Comparison of ENCODE assay signal across 14 cellular contexts in the genomic region with DNA sequence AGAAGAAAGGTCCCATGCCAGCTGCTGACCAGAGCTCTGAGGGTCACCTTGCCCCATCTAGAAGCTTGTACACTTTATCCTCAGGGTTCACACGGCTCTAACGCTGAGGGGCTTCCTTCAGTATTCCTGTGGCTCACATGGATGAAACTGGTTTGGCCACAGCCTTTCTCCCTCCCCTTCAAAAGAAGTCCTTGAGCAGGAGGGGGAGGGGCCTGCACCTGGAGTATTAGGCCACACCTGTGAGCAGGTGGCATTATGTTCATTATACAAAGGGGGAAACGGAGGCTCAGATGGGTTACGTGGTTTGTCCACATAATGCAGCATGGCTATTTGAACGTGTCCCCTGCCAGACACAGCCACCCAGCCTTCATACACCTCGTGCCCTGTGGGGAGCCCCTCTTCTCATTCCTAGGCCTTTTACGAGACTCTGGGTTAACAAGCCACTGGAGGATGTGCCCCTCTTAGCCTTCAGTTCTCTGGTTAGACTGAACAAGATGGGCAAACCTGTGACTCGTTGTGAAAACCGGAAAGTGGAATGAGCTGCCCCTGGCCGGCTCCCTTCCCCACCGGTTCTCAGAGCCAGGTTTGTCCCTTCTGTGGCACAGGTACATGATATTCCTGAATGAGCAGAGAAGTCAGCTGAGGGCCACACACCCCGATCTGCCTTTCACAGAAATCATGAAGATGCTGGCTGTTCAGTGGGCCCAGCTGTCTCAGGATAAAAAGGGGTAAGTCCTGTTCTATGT. TPM values are rescaled to one million over a fixed set of nuclear protein-coding genes. Genes with fewer than 3 reads are reported as not detected.
"Had no signal": no experiment of that assay in that cellular context is flagged by ENCODE, and none has a peak within 500 bp of the region (broad histone marks: within the 10 kb centered on the region; RNA-seq: fewer than 3 reads in every experiment).

No MANE protein-coding gene starts in this region.

- H3K36me3 Mint-ChIP-seq: activated naive CD4-positive, alpha-beta T cell treated with anti-CD3 and anti-CD28 coated beads, Interleukin-2, amount 10 ng/mL, durations not matched to agents 7 days and 5 days had no signal

- ATAC-seq: gastroesophageal sphincter had no signal

- H3K27ac Mint-ChIP-seq: activated CD4-positive, alpha-beta T cell treated with anti-CD3 and anti-CD28 coated beads, Interleukin-2, amount 10 ng/mL, durations not matched to agents 7 days and 5 days; activated naive CD4-positive, alpha-beta T cell treated with anti-CD3 and anti-CD28 coated beads, Interleukin-2, amount 10 ng/mL, durations not matched to agents 7 days and 5 days; activated T-helper 2 cell treated with anti-CD3 and anti-CD28 coated beads, Interferon-gamma antibody, Interleukin-2, Interleukin-4, amounts not matched to agents 10 μg/mL and 5 μg/mL and 100 μg/mL, durations not matched to agents 14 hours and 24 hours and 36 hours; stimulated activated naive CD8-positive, alpha-beta T cell treated with anti-CD3 and anti-CD28 coated beads, Interleukin-15, Interleukin-2, amounts not matched to agents 100 ng/mL and 50 ng/mL, for 24 hours had no signal

- H3K4me3 Mint-ChIP-seq: activated CD4-positive, alpha-beta T cell treated with anti-CD3 and anti-CD28 coated beads, Interleukin-2, amount 10 ng/mL, durations not matched to agents 7 days and 5 days; activated naive CD4-positive, alpha-beta T cell treated with anti-CD3 and anti-CD28 coated beads, Interleukin-2, amount 10 ng/mL, durations not matched to agents 7 days and 5 days; stimulated activated naive CD8-positive, alpha-beta T cell treated with anti-CD3 and anti-CD28 coated beads, Interleukin-15, Interleukin-2, amounts not matched to agents 100 ng/mL and 50 ng/mL, for 24 hours had no signal

- H3K9me3 Mint-ChIP-seq: activated CD4-positive, alpha-beta T cell treated with anti-CD3 and anti-CD28 coated beads, Interleukin-2, amount 10 ng/mL, durations not matched to agents 7 days and 5 days; activated T-helper 2 cell treated with anti-CD3 and anti-CD28 coated beads, Interferon-gamma antibody, Interleukin-2, Interleukin-4, amounts not matched to agents 10 μg/mL and 5 μg/mL and 100 μg/mL, durations not matched to agents 14 hours and 24 hours and 36 hours; stimulated activated naive CD8-positive, alpha-beta T cell treated with anti-CD3 and anti-CD28 coated beads, Interleukin-15, Interleukin-2, amounts not matched to agents 100 ng/mL and 50 ng/mL, for 24 hours had no signal

- H3K4me1 Mint-ChIP-seq: activated CD4-positive, alpha-beta T cell treated with anti-CD3 and anti-CD28 coated beads, Interleukin-2, amount 10 ng/mL, durations not matched to agents 7 days and 5 days; activated naive CD4-positive, alpha-beta T cell treated with anti-CD3 and anti-CD28 coated beads, Interleukin-2, amount 10 ng/mL, durations not matched to agents 7 days and 5 days had no signal

- DNase-seq: activated CD4-positive, alpha-beta T cell treated with anti-CD3 and anti-CD28 coated beads, Interleukin-2, amount 10 ng/mL, durations not matched to agents 7 days and 5 days; activated CD4-positive, CD25-positive, alpha-beta regulatory T cell; activated naive CD4-positive, alpha-beta T cell treated with anti-CD3 and anti-CD28 coated beads, Interleukin-2, amount 10 ng/mL, durations not matched to agents 7 days and 5 days; central memory CD4-positive, alpha-beta T cell; cortex of kidney; effector CD8-positive, alpha-beta T cell; kidney; stimulated activated CD4-positive, alpha-beta T cell treated with anti-CD3 and anti-CD28 coated beads, Interleukin-15, amount 100 ng/mL, for 24 hours; stimulated activated CD4-positive, alpha-beta T cell treated with anti-CD3 and anti-CD28 coated beads, Interleukin-4, amount 100 ng/mL, for 24 hours had no signal

RNA-seq across cellular contexts. Expression of a gene that starts 27.2 kb away (rescaled TPM):
- total RNA-seq: osteoblast, skeletal muscle tissue had no signal
